8 cellular contexts compared by ENCODE assay signal in the genomic region with DNA sequence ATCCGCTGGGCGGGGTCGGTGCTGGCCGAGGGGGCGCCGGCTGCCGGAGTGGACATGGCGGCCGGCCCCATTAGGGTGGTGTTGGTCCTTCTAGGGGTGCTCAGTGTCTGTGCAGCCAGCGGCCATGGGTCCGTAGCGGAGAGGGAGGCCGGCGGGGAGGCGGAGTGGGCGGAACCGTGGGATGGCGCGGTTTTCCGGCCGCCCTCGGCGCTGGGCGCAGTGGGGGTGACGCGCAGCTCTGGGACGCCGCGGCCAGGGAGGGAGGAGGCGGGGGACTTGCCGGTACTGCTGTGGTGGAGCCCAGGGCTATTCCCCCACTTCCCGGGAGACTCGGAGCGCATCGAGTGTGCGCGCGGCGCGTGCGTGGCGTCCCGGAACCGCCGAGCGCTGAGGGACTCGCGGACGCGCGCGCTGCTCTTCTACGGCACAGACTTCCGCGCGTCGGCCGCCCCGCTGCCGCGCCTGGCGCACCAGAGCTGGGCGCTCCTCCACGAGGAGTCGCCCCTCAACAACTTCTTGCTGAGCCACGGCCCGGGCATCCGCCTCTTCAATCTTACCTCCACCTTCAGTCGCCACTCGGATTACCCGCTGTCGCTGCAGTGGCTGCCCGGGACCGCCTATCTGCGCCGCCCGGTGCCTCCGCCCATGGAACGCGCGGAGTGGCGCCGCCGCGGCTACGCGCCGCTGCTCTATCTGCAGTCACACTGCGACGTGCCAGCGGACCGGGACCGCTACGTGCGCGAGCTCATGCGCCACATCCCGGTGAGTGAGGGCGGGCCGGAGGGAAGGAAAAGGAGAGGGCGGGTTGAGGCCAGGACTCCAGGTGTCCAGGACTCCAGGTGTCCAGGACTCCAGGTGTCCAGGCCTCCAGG. TPM values are rescaled to one million over a fixed set of nuclear protein-coding genes. Genes with fewer than 3 reads are reported as not detected.
DNase-seq lines count a peak whose midpoint lies in the region; ATAC-seq and TF ChIP-seq lines count a peak whose summit lies in the region.

No MANE protein-coding gene starts in this region.

- peak; percentile 49 for ATAC-seq in HG02870 (IDR thresholded peaks at IDR 0.05; ENCODE audit: unreplicated experiment)
- ATAC-seq in left lung = peak; percentile 81

- H3K4me3 ChIP-seq in coronary artery (peak overlapping the region; percentile 95), left lung (peak overlapping the region; percentile 77 to 87)

- peak; percentile 64 for TF ChIP-seq POLR2A in GM15510 (IDR thresholded peaks at IDR 0.05; ENCODE audit: borderline replicate concordance, extremely low read depth, insufficient read length)

- H3K27ac Mint-ChIP-seq in activated CD4-positive, alpha-beta T cell treated with anti-CD3 and anti-CD28 coated beads, Interleukin-2, amount 10 ng/mL, durations not matched to agents 24 days and 14 days = peak overlapping the region; percentile 95

- no peaks in the 10 kb centered on the region for H3K27me3 ChIP-seq in left lung

- intact Hi-C loops in activated CD4-positive, alpha-beta T cell treated with anti-CD3 and anti-CD28 coated beads, Interleukin-2, amount 10 ng/mL, durations not matched to agents 24 days and 14 days (cut with micrococcal nuclease) = loop anchor here (1.0 to 5.0 kb wide), 6 partner anchors 9 to 105 kb away; a partner anchor contains a TSS
- intact Hi-C loops in left lung (cut with DNase I) = no loop called here

- no peak for TF ChIP-seq CTCF in coronary artery (IDR thresholded peaks at IDR 0.05)
- no peak for TF ChIP-seq CTCF in left lung (IDR thresholded peaks at IDR 0.05)

- no peaks in the 10 kb centered on the region for H3K9me3 ChIP-seq in left lung

- H3K4me3 Mint-ChIP-seq in activated CD4-positive, alpha-beta T cell treated with anti-CD3 and anti-CD28 coated beads, Interleukin-2, amount 10 ng/mL, durations not matched to agents 24 days and 14 days = peak overlapping the region; percentile 86

- peaks cover 0 to 68% of the 10 kb centered on the region in 2 donors for H3K36me3 ChIP-seq in left lung

- no peaks in the 10 kb centered on the region for H3K27me3 Mint-ChIP-seq in activated CD4-positive, alpha-beta T cell treated with anti-CD3 and anti-CD28 coated beads, Interleukin-2, amount 10 ng/mL, durations not matched to agents 24 days and 14 days

- peaks cover 59% of the 10 kb centered on the region for H3K4me1 Mint-ChIP-seq in activated CD4-positive, alpha-beta T cell treated with anti-CD3 and anti-CD28 coated beads, Interleukin-2, amount 10 ng/mL, durations not matched to agents 24 days and 14 days

- DNase-seq in A172 (ENCODE audit: low spot score) (peak; percentile 57), NCI-H2171 (lab: John Stamatoyannopoulos, UW) (peak; percentile 50), coronary artery (ENCODE audit: low spot score) (peak; percentile 90), left lung (peak; percentile 82 to 95)
- DNase-seq in activated CD4-positive, alpha-beta T cell treated with anti-CD3 and anti-CD28 coated beads, Interleukin-2, amount 10 ng/mL, durations not matched to agents 24 days and 14 days = peak; percentile 96
- peak; percentile 69 for DNase-seq in stimulated activated CD4-positive, alpha-beta T cell treated with anti-CD3 and anti-CD28 coated beads, Interleukin-2, amount 100 ng/mL, for 4 hours (ENCODE audit: low read depth)

- H3K36me3 Mint-ChIP-seq in activated CD4-positive, alpha-beta T cell treated with anti-CD3 and anti-CD28 coated beads, Interleukin-2, amount 10 ng/mL, durations not matched to agents 24 days and 14 days (ENCODE audit: low read depth) = peaks cover 72% of the 10 kb centered on the region

- peaks cover 24 to 56% of the 10 kb centered on the region in 2 donors for H3K4me1 ChIP-seq in left lung

- H3K9me3 Mint-ChIP-seq in activated CD4-positive, alpha-beta T cell treated with anti-CD3 and anti-CD28 coated beads, Interleukin-2, amount 10 ng/mL, durations not matched to agents 24 days and 14 days = no peaks in the 10 kb centered on the region

- H3K27ac ChIP-seq in coronary artery = peak overlapping the region; percentile 98 to 99
- H3K27ac ChIP-seq in left lung = peak overlapping the region; percentile 98

RNA-seq across cellular contexts. Expression of a gene that starts 9.3 kb away (rescaled TPM):
- 77.6 and 90.0 TPM in 2 replicates for total RNA-seq in A172 (2014; rRNA removed; shearing (Covaris generic))
- total RNA-seq in activated CD4-positive, alpha-beta T cell treated with anti-CD3 and anti-CD28 coated beads, Interleukin-2, amount 10 ng/mL, durations not matched to agents 24 days and 14 days = 34.9 and 37.8 TPM in 2 replicates
- 10 to 100 TPM; 24.8 to 27.5 TPM for total RNA-seq in left lung

RNA-seq across cellular contexts. Expression of a gene that starts 12.9 kb away (rescaled TPM):
- 32.3 and 47.9 TPM in 2 replicates for total RNA-seq in A172 (2014; rRNA removed; shearing (Covaris generic))
- total RNA-seq in activated CD4-positive, alpha-beta T cell treated with anti-CD3 and anti-CD28 coated beads, Interleukin-2, amount 10 ng/mL, durations not matched to agents 24 days and 14 days = 50.8 and 53.5 TPM in 2 replicates
- 100 to 1,000 TPM; 103 to 112 TPM for total RNA-seq in left lung

RNA-seq across cellular contexts. Expression of a gene that starts 28.3 kb away (rescaled TPM):
- total RNA-seq in A172 (2014; rRNA removed; shearing (Covaris generic)) = 79.0 and 83.2 TPM in 2 replicates
- 106 TPM in 2 replicates for total RNA-seq in activated CD4-positive, alpha-beta T cell treated with anti-CD3 and anti-CD28 coated beads, Interleukin-2, amount 10 ng/mL, durations not matched to agents 24 days and 14 days
- total RNA-seq in left lung = 10 to 100 TPM; 86.6 to 88.1 TPM

RNA-seq across cellular contexts. Expression of a gene that starts 38.9 kb away (rescaled TPM):
- 12.2 and 13.5 TPM in 2 replicates for total RNA-seq in A172 (2014; rRNA removed; shearing (Covaris generic))
- 50.5 and 50.6 TPM in 2 replicates for total RNA-seq in activated CD4-positive, alpha-beta T cell treated with anti-CD3 and anti-CD28 coated beads, Interleukin-2, amount 10 ng/mL, durations not matched to agents 24 days and 14 days
- total RNA-seq in left lung = 10 to 100 TPM; 24.1 to 32.2 TPM

Comparison
In these comparisons a context has a peak if more than half of its experiments do, and no peak if none do; other contexts are left out.
1. Peak in every context shown above with its lines: DNase-seq, ATAC-seq, H3K4me3 ChIP-seq and H3K27ac ChIP-seq.